In the genomic region with DNA sequence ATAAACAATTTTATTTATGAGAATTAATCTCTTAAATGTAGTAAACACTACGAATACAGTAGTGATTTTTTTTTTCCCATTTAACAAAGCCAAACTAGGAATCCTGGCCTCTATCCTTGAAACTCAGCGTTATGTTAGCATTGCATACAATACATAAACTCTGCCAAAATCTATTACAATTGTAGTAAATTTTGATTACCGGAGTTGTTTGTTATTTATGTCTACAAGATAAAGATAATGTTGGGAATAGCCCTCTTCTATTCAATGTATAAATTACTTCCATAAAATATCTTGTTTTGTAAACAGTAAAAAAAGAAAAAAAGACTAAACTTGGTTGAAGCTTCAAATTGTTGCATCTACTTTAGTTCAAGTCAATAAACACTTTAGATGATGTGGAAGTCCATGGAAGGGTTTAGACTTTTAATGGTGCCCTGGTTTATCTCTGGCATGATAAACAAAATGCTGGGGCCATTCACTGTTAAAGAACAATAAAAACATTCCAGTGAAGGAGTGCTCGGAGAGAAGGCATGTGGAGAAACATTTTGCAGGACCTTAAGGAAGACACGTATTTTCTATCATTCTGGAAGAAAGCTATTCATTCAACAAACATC, we compare ENCODE assay signal across 22 cellular contexts.
DNase-seq lines count a peak whose midpoint lies in the region; ATAC-seq and TF ChIP-seq lines count a peak whose summit lies in the region.
"Had no signal": no experiment of that assay in that cellular context is flagged by ENCODE, and none has a peak within 500 bp of the region (broad histone marks: within the 10 kb centered on the region; RNA-seq: fewer than 3 reads in every experiment).

No MANE protein-coding gene starts in this region.

- H3K36me3 Mint-ChIP-seq in Caco-2 (ENCODE audit: insufficient read depth, unreplicated experiment) = peaks cover 11% of the 10 kb centered on the region
- H3K36me3 Mint-ChIP-seq in endodermal cell (ENCODE audit: low read depth) = no peaks in the 10 kb centered on the region
- H3K36me3 Mint-ChIP-seq: CD4-positive, CD25-positive, alpha-beta regulatory T cell; CD8-positive, alpha-beta T cell had no signal

- H3K9me3 ChIP-seq in Caco-2 (no peaks in the 10 kb centered on the region), HUES48 (ENCODE audit: control insufficient read depth, insufficient read depth, low read length) (no peaks in the 10 kb centered on the region), endodermal cell (ENCODE audit: control insufficient read depth, low read length) (no peaks in the 10 kb centered on the region), hepatocyte (ENCODE audit: low read depth) (no peaks in the 10 kb centered on the region)
- H3K9me3 ChIP-seq: BLaER1 had no signal

- POLR2A ChIA-PET in Caco-2 (lab: Charles Lee) = no interaction called here

- H3K27me3 ChIP-seq in Caco-2 (replicated peaks; ENCODE audit: control insufficient read depth, insufficient read depth, low read length) = no peaks in the 10 kb centered on the region
- H3K27me3 ChIP-seq in HUES48 (ENCODE audit: control insufficient read depth, insufficient read depth, low read length) = no peaks in the 10 kb centered on the region
- H3K27me3 ChIP-seq in endodermal cell (ENCODE audit: control insufficient read depth, insufficient read depth, low read length, poor library complexity, severe bottlenecking) = no peaks in the 10 kb centered on the region
- H3K27me3 ChIP-seq in hepatocyte = no peaks in the 10 kb centered on the region
- H3K27me3 ChIP-seq: BLaER1 had no signal

- H3K27ac ChIP-seq in HUES48 (ENCODE audit: low read depth, low read length) (peak overlapping the region; percentile 5), endodermal cell (ENCODE audit: low read depth, low read length) (no peak overlapping the region), hepatocyte (peak overlapping the region; percentile 24), coronary artery (no peak overlapping the region)
- H3K27ac ChIP-seq: 22Rv1, BLaER1, C4-2B had no signal

- H3K4me3 ChIP-seq in Caco-2 (ENCODE audit: low read depth, low read length) (no peak overlapping the region), HUES48 (ENCODE audit: low read depth, low read length) (no peak overlapping the region), endodermal cell (ENCODE audit: low read length) (no peak overlapping the region), hepatocyte (no peak overlapping the region), coronary artery (no peak overlapping the region)
- H3K4me3 ChIP-seq: BLaER1, GM12878 had no signal

- no peak overlapping the region for H3K9ac ChIP-seq in HUES48 (ENCODE audit: low read depth, low read length)
- H3K9ac ChIP-seq in endodermal cell (ENCODE audit: extremely low read depth, low read length, poor library complexity, severe bottlenecking) = no peak overlapping the region
- H3K9ac ChIP-seq: BLaER1 had no signal

- H3K4me3 Mint-ChIP-seq in Caco-2 (ENCODE audit: unreplicated experiment) = no peak overlapping the region
- H3K4me3 Mint-ChIP-seq in endodermal cell = no peak overlapping the region
- H3K4me3 Mint-ChIP-seq: B cell; CD4-positive, CD25-positive, alpha-beta regulatory T cell; CD8-positive, alpha-beta T cell had no signal

- H3K27ac Mint-ChIP-seq in Caco-2 (ENCODE audit: unreplicated experiment) (peak overlapping the region; percentile 77), endodermal cell (peak overlapping the region; percentile 35)
- H3K27ac Mint-ChIP-seq: B cell; CD4-positive, CD25-positive, alpha-beta regulatory T cell; CD8-positive, alpha-beta T cell had no signal

- intact Hi-C loops in Caco-2 (cut with micrococcal nuclease; ENCODE audit: unreplicated experiment) = no loop called here
- intact Hi-C loops in sciatic nerve (cut with DNase I) = no loop called here

- H3K9me3 Mint-ChIP-seq in Caco-2 (ENCODE audit: unreplicated experiment) (peaks cover 18% of the 10 kb centered on the region), endodermal cell (no peaks in the 10 kb centered on the region)
- H3K9me3 Mint-ChIP-seq: CD8-positive, alpha-beta T cell had no signal

- no peaks in the 10 kb centered on the region for H3K79me2 ChIP-seq in hepatocyte

- CTCF ChIA-PET in Caco-2 (lab: Charles Lee) = no interaction called here

- no peaks in the 10 kb centered on the region for H3K9me2 ChIP-seq in hepatocyte (replicated peaks; ENCODE audit: insufficient read depth)

- H2AFZ ChIP-seq in hepatocyte = no peak overlapping the region

- whole genome bisulfite sequencing in endodermal cell (ENCODE audit: insufficient coverage in 1 of 2, insufficient read length in 1 of 2), 2 experiments = 85 to 100% methylated on average over 1 to 4 of the region's 5 CpGs
- 55% methylated on average over 5 of the region's 5 CpGs for WGBS in hepatocyte (ENCODE audit: low lambda C conversion rate, missing lambda C conversion rate)

- H4K20me1 ChIP-seq in hepatocyte (ENCODE audit: insufficient read depth, poor library complexity, severe bottlenecking) = no peaks in the 10 kb centered on the region
- H4K20me1 ChIP-seq: BLaER1 had no signal

- BruUV-seq in Caco-2 (replicated peaks; lab: Mats Ljungman, UMichigan) = no TSS peak

- no peak for ATAC-seq in sciatic nerve
- ATAC-seq: CD8-positive, alpha-beta T cell; GM12878 had no signal

- H3K4me1 Mint-ChIP-seq in Caco-2 (ENCODE audit: low read depth, unreplicated experiment) = peaks cover 38% of the 10 kb centered on the region
- peaks cover 24% of the 10 kb centered on the region for H3K4me1 Mint-ChIP-seq in endodermal cell
- H3K4me1 Mint-ChIP-seq: B cell; CD4-positive, CD25-positive, alpha-beta regulatory T cell had no signal

- H3K36me3 ChIP-seq in Caco-2 (ENCODE audit: control insufficient read depth, insufficient read depth, low read length) (no peaks in the 10 kb centered on the region; the same call in 1 of the 2 replicates), HUES48 (ENCODE audit: control insufficient read depth, insufficient read depth, low read length) (no peaks in the 10 kb centered on the region), endodermal cell (ENCODE audit: control insufficient read depth, insufficient read depth, low read length) (no peaks in the 10 kb centered on the region), hepatocyte (replicated peaks; ENCODE audit: insufficient read depth, low read depth) (no peaks in the 10 kb centered on the region)
- H3K36me3 ChIP-seq: BLaER1 had no signal

- no peaks in the 10 kb centered on the region for H3K27me3 Mint-ChIP-seq in Caco-2 (ENCODE audit: insufficient read depth, unreplicated experiment)
- no peaks in the 10 kb centered on the region for H3K27me3 Mint-ChIP-seq in endodermal cell (ENCODE audit: insufficient read depth)
- H3K27me3 Mint-ChIP-seq: B cell; CD4-positive, CD25-positive, alpha-beta regulatory T cell had no signal

- TF ChIP-seq CTCF in Caco-2 (IDR thresholded peaks at IDR 0.05; ENCODE audit: insufficient read depth in 1 of 2, low read depth in 1 of 2, low read length in 1 of 2, severe bottlenecking in 1 of 2, unreplicated experiment in 1 of 2) = no peak
- no peak for TF ChIP-seq CTCF in endodermal cell (conservative IDR thresholded peaks at IDR 0.05)
- TF ChIP-seq CTCF in hepatocyte (IDR thresholded peaks at IDR 0.05; ENCODE audit: poor library complexity) = no peak
- no peak for TF ChIP-seq CTCF in coronary artery (IDR thresholded peaks at IDR 0.05)

- H3K4me1 ChIP-seq in Caco-2 = peaks cover 45% of the 10 kb centered on the region
- H3K4me1 ChIP-seq in HUES48 (ENCODE audit: control insufficient read depth, insufficient read depth, low read length) = peaks cover 20% of the 10 kb centered on the region
- no peaks in the 10 kb centered on the region for H3K4me1 ChIP-seq in endodermal cell (ENCODE audit: control insufficient read depth, insufficient read depth, low read length)
- peaks cover 12% of the 10 kb centered on the region for H3K4me1 ChIP-seq in hepatocyte (ENCODE audit: insufficient read depth)
- H3K4me1 ChIP-seq: BLaER1 had no signal

- no peak overlapping the region for H3K4me2 ChIP-seq in hepatocyte
- H3K4me2 ChIP-seq: BLaER1 had no signal

- DNase-seq in Caco-2 = no peak
- no peak for DNase-seq in endodermal cell
- DNase-seq in hepatocyte (ENCODE audit: low spot score) = no peak
- no peak for DNase-seq in sciatic nerve (ENCODE audit: low spot score)
- DNase-seq in activated CD4-positive, CD25-positive, alpha-beta regulatory T cell (lab: John Stamatoyannopoulos, UW) = no peak
- no peak for DNase-seq in stimulated activated naive CD4-positive, alpha-beta T cell (lab: John Stamatoyannopoulos, UW)
- no peak for DNase-seq in coronary artery (ENCODE audit: low spot score)
- DNase-seq: CD4-positive, CD25-positive, alpha-beta regulatory T cell; CD8-positive, alpha-beta T cell; DMS 273 treated with DMSO at 0.1 percent for 48 hours; DMS79; EL; GDM1; GOT3; H7; HCEC 1CT had no signal

Comparison
In these comparisons a context has a peak if more than half of its experiments do, and no peak if none do; other contexts are left out.
1. H3K27ac ChIP-seq: peak in HUES48 (single experiment) and hepatocyte (single experiment); none in endodermal cell (single experiment) and coronary artery (0 of 2).